In the genomic region with DNA sequence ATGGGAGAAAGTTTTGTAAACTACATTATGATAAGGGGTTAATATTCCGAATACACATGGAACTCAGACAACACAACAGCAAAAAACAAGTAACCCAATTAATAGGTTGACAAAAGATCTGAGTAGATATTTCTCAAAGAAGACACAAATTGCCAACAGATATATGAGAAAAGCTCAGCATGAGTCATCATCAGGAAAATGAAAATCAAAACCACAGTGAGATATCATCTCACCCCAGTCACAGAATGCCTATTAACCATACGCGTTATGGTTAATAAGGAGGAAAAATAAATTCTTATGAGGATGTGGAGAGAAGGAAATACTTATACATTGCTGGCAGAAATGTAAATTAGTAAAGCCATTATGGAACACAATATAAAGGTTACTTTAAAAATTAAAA, we compare ENCODE assay signal across 20 cellular contexts.
"Had no signal": no experiment of that assay in that cellular context is flagged by ENCODE, and none has a peak within 500 bp of the region (broad histone marks: within the 10 kb centered on the region; RNA-seq: fewer than 3 reads in every experiment).

No MANE protein-coding gene starts in this region.

- H3K4me1 ChIP-seq: ascending aorta, colonic mucosa, left ventricle myocardium inferior, parathyroid adenoma had no signal

- H3K9ac ChIP-seq: parathyroid adenoma had no signal

- ATAC-seq: activated CD4-positive, CD25-positive, alpha-beta regulatory T cell treated with anti-CD3 and anti-CD28 coated beads, Interleukin-2, amount 50 U/mL, for 24 hours; naive thymus-derived CD8-positive, alpha-beta T cell; stimulated activated memory B cell treated with anti-CD40 and anti-IgM and Interleukin-4, amounts not matched to agents 10 μg/mL and 1 μg/mL and 100 μg/mL, for 72 hours had no signal

- FAIRE-seq: kidney, urothelium cell line had no signal

- H3K9me3 ChIP-seq: colonic mucosa had no signal

- H3K4me3 ChIP-seq: ascending aorta, colonic mucosa, left ventricle myocardium inferior had no signal

- H3K4me1 Mint-ChIP-seq: activated naive CD8-positive, alpha-beta T cell treated with anti-CD3 and anti-CD28 coated beads, Interleukin-2, amount 10 ng/mL, durations not matched to agents 7 days and 5 days; naive thymus-derived CD8-positive, alpha-beta T cell; stimulated activated memory B cell treated with anti-CD40 and anti-IgM and Interleukin-4, amounts not matched to agents 10 μg/mL and 1 μg/mL and 100 μg/mL, for 72 hours had no signal

- DNase-seq: activated CD4-positive, alpha-beta T cell treated with anti-CD3 and anti-CD28 coated beads, Interleukin-2, amount 50 U/mL, for 1 hour; activated CD8-positive, alpha-beta memory T cell treated with anti-CD3 and anti-CD28 coated beads for 24 hours; activated naive CD4-positive, alpha-beta T cell; activated naive CD8-positive, alpha-beta T cell treated with anti-CD3 and anti-CD28 coated beads, Interleukin-2, amount 10 ng/mL, durations not matched to agents 7 days and 5 days; colonic mucosa; effector CD4-positive, alpha-beta T cell; hippocampal formation; kidney; left ventricle myocardium inferior; mesenchymal stem cell; naive thymus-derived CD8-positive, alpha-beta T cell; stimulated activated CD4-positive, alpha-beta T cell treated with anti-CD3 and anti-CD28 coated beads, Interleukin-12 subunit alpha, Interleukin-12 subunit beta, amount 100 ng/mL, for 4 hours; T-helper 1 cell; T1000 had no signal

- H3K4me3 Mint-ChIP-seq: activated naive CD8-positive, alpha-beta T cell treated with anti-CD3 and anti-CD28 coated beads, Interleukin-2, amount 10 ng/mL, durations not matched to agents 7 days and 5 days; activated T-helper 1 cell treated with anti-CD3 and anti-CD28 coated beads, Interleukin-12 subunit alpha, Interleukin-12 subunit beta, Interleukin-2, Interleukin-4 antibody, amounts not matched to agents 30 ng/mL and 10 ng/mL and 1 ng/mL, durations not matched to agents 14 hours and 24 hours and 36 hours; naive thymus-derived CD8-positive, alpha-beta T cell; stimulated activated memory B cell treated with anti-CD40 and anti-IgM and Interleukin-4, amounts not matched to agents 10 μg/mL and 1 μg/mL and 100 μg/mL, for 72 hours had no signal

- H3K27ac ChIP-seq: ascending aorta, colonic mucosa, left ventricle myocardium inferior, parathyroid adenoma had no signal

- H3K27me3 ChIP-seq: ascending aorta, colonic mucosa had no signal

- H3K36me3 Mint-ChIP-seq: activated naive CD8-positive, alpha-beta T cell treated with anti-CD3 and anti-CD28 coated beads, Interleukin-2, amount 10 ng/mL, durations not matched to agents 7 days and 5 days; stimulated activated memory B cell treated with anti-CD40 and anti-IgM and Interleukin-4, amounts not matched to agents 10 μg/mL and 1 μg/mL and 100 μg/mL, for 72 hours had no signal

- H3K27me3 Mint-ChIP-seq: activated naive CD8-positive, alpha-beta T cell treated with anti-CD3 and anti-CD28 coated beads, Interleukin-2, amount 10 ng/mL, durations not matched to agents 7 days and 5 days; naive thymus-derived CD8-positive, alpha-beta T cell; stimulated activated memory B cell treated with anti-CD40 and anti-IgM and Interleukin-4, amounts not matched to agents 10 μg/mL and 1 μg/mL and 100 μg/mL, for 72 hours had no signal

- H2AFZ ChIP-seq: parathyroid adenoma had no signal

- H3K36me3 ChIP-seq: ascending aorta, colonic mucosa, left ventricle myocardium inferior had no signal
